Comparison of ENCODE assay signal across 24 cellular contexts in the genomic region with DNA sequence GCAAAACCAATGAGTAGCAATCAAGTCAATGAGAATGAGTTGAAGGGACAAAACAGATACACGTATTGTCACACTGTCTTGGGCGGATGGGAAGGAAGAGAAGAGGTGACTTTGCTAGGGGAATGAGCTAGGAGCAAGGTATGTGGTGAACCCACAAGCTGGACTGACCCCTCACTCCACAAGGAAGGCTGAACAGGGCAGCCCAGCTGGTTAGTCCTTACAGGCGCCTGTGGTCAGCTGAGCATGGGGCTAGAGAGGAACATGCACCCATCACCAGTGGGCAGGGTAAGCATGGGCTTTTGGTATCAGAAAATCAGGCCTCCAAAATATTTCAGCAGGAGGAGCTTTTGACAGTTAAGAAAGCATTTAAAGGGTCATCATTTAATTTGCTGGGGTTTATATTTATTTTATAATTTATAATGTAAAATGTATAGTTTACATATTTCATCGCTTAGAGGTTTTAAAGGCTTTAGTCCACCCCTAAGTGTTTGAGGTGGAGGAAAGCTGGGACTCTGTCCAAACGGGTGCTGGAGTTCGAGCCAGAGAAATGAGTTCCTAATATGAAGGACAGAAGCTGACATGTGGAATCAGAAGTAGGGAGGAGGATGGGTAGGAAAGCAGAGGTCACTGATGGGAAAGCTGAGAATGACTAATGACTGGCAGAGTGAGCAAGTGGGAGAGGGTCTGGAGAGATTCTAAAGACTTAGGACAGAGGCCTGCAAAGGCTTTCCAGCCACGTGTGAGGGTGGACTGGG. TPM values are rescaled to one million over a fixed set of nuclear protein-coding genes. Genes with fewer than 3 reads are reported as not detected.
A peak's percentile ranks its signal among the peaks of the same experiment; 100 is the strongest.
DNase-seq lines count a peak whose midpoint lies in the region; ATAC-seq, FAIRE-seq and TF ChIP-seq lines count a peak whose summit lies in the region.
"Had no signal": no experiment of that assay in that cellular context is flagged by ENCODE, and none has a peak within 500 bp of the region (broad histone marks: within the 10 kb centered on the region; RNA-seq: fewer than 3 reads in every experiment).

No MANE protein-coding gene starts in this region.

- no peaks in the 10 kb centered on the region for H3K9me3 ChIP-seq in K562 (replicated peaks; ENCODE audit: control insufficient read depth, insufficient read depth, low read depth, low read length)
- H3K9me3 ChIP-seq: SK-N-SH had no signal

- no peak for TF ChIP-seq RAD21 in K562 (CRISPR knock-in tag; conservative IDR thresholded peaks at IDR 0.05 in 1 of 2, IDR thresholded peaks at IDR 0.05 in 1 of 2)

- no peak overlapping the region for H3K4me3 ChIP-seq in K562
- no peak overlapping the region for H3K4me3 ChIP-seq in H7 (ENCODE audit: insufficient read depth, low read depth, low read length)

- no peak overlapping the region for H3K4me2 ChIP-seq in K562 (ENCODE audit: insufficient read depth, low read length)
- H3K4me2 ChIP-seq: KMS-11, SK-N-SH had no signal

- peak overlapping the region; percentile 27 for H2AFZ ChIP-seq in K562 (ENCODE audit: low read depth, low read length)

- no peak for FAIRE-seq in K562 (lab: Jason Lieb, UNC)
- FAIRE-seq: D721Med, GM12892, GM18507, HepG2, RCC 7860 had no signal

- no peaks in the 10 kb centered on the region for H3K27me3 ChIP-seq in K562 (ENCODE audit: control insufficient read depth in 2 of 2, insufficient read depth in 2 of 2, low read length in 2 of 2)
- H3K27me3 ChIP-seq in H7 (ENCODE audit: control insufficient read depth, insufficient read depth, low read length), result no peaks in the 10 kb centered on the region

- peaks cover 9 to 28% of the 10 kb centered on the region in 2 experiments; a peak in 3 of 5 replicates for H3K4me1 ChIP-seq in K562 (replicated peaks in 1 of 2; ENCODE audit: control insufficient read depth in 2 of 2, insufficient read depth in 2 of 2, low read length in 2 of 2)

- no peak overlapping the region for H3K27ac ChIP-seq in K562 (ENCODE audit: extremely low read depth, low read depth, low read length)
- H3K27ac ChIP-seq: KMS-11 had no signal

- peak overlapping the region; percentile 4 for H3K27ac Mint-ChIP-seq in stimulated activated naive CD8-positive, alpha-beta T cell treated with anti-CD3 and anti-CD28 coated beads, Interleukin-15, Interleukin-2, amounts not matched to agents 100 ng/mL and 50 ng/mL, for 24 hours
- H3K27ac Mint-ChIP-seq in stimulated activated naive CD8-positive, alpha-beta T cell treated with anti-CD3 and anti-CD28 coated beads, Interleukin-15, amount 100 ng/mL, for 72 hours, result no peak overlapping the region
- peak overlapping the region; percentile 80 for H3K27ac Mint-ChIP-seq in mesothelial cell of epicardium
- H3K27ac Mint-ChIP-seq: CD8-positive, alpha-beta memory T cell had no signal

- no peak for ATAC-seq in stimulated activated naive CD8-positive, alpha-beta T cell treated with anti-CD3 and anti-CD28 coated beads, Interleukin-15, amount 100 ng/mL, for 72 hours
- ATAC-seq in K562, result no peak
- ATAC-seq: HepG2 had no signal

- no peaks in the 10 kb centered on the region for H4K20me1 ChIP-seq in K562 (replicated peaks; ENCODE audit: control insufficient read depth, insufficient read depth, low read length)

- no peak for TF ChIP-seq POLR2A in K562 (conservative IDR thresholded peaks at IDR 0.05)

- H3K36me3 ChIP-seq in K562 (ENCODE audit: control insufficient read depth, insufficient read depth, low read length) (no peaks in the 10 kb centered on the region), H7 (replicated peaks; ENCODE audit: control insufficient read depth, insufficient read depth, low read length) (no peaks in the 10 kb centered on the region)

- peaks cover 4% of the 10 kb centered on the region for H3K27me3 Mint-ChIP-seq in stimulated activated naive CD8-positive, alpha-beta T cell treated with anti-CD3 and anti-CD28 coated beads, Interleukin-15, Interleukin-2, amounts not matched to agents 100 ng/mL and 50 ng/mL, for 24 hours
- peaks cover 4% of the 10 kb centered on the region for H3K27me3 Mint-ChIP-seq in stimulated activated naive CD8-positive, alpha-beta T cell treated with anti-CD3 and anti-CD28 coated beads, Interleukin-15, amount 100 ng/mL, for 72 hours
- H3K27me3 Mint-ChIP-seq in mesothelial cell of epicardium (ENCODE audit: low read depth), result no peaks in the 10 kb centered on the region

- H3K9ac ChIP-seq in K562 (ENCODE audit: insufficient read depth in 1 of 2, low read depth in 2 of 2, low read length in 2 of 2), result no peak overlapping the region
- H3K9ac ChIP-seq: KMS-11, SK-N-SH had no signal

- H3K36me3 Mint-ChIP-seq in stimulated activated naive CD8-positive, alpha-beta T cell treated with anti-CD3 and anti-CD28 coated beads, Interleukin-15, Interleukin-2, amounts not matched to agents 100 ng/mL and 50 ng/mL, for 24 hours (ENCODE audit: low read depth), result no peaks in the 10 kb centered on the region
- no peaks in the 10 kb centered on the region for H3K36me3 Mint-ChIP-seq in mesothelial cell of epicardium
- H3K36me3 Mint-ChIP-seq: CD8-positive, alpha-beta memory T cell had no signal

- CTCF ChIA-PET in K562 (lab: Yijun Ruan, JAX; ENCODE audit: low intra/inter-chr PET ratio), result no interaction called here

- 54% methylated on average over 7 of the region's 7 CpGs for WGBS in K562 (ENCODE audit: insufficient coverage, low coverage, missing lambda C conversion rate)

- H3K9me3 Mint-ChIP-seq in stimulated activated naive CD8-positive, alpha-beta T cell treated with anti-CD3 and anti-CD28 coated beads, Interleukin-15, Interleukin-2, amounts not matched to agents 100 ng/mL and 50 ng/mL, for 24 hours, result no peaks in the 10 kb centered on the region
- H3K9me3 Mint-ChIP-seq in stimulated activated naive CD8-positive, alpha-beta T cell treated with anti-CD3 and anti-CD28 coated beads, Interleukin-15, amount 100 ng/mL, for 72 hours, result no peaks in the 10 kb centered on the region
- H3K9me3 Mint-ChIP-seq in mesothelial cell of epicardium, result no peaks in the 10 kb centered on the region
- H3K9me3 Mint-ChIP-seq: CD8-positive, alpha-beta memory T cell had no signal

- POLR2A ChIA-PET in K562 (lab: Yijun Ruan, JAX), result interaction anchor here (0.6 to 1.5 kb wide), 2 partner anchors 9 to 11 kb away, joined by 4 read pairs; no protein-coding TSS in a partner anchor

- no peaks in the 10 kb centered on the region for H3K4me1 Mint-ChIP-seq in stimulated activated naive CD8-positive, alpha-beta T cell treated with anti-CD3 and anti-CD28 coated beads, Interleukin-15, Interleukin-2, amounts not matched to agents 100 ng/mL and 50 ng/mL, for 24 hours (ENCODE audit: low read depth)
- no peaks in the 10 kb centered on the region for H3K4me1 Mint-ChIP-seq in stimulated activated naive CD8-positive, alpha-beta T cell treated with anti-CD3 and anti-CD28 coated beads, Interleukin-15, amount 100 ng/mL, for 72 hours
- H3K4me1 Mint-ChIP-seq in mesothelial cell of epicardium, result peaks cover 74% of the 10 kb centered on the region

- no TSS peak for BruUV-seq in K562 (replicated peaks; lab: Mats Ljungman, UMichigan)

- no peaks in the 10 kb centered on the region for H3K9me1 ChIP-seq in K562 (ENCODE audit: control insufficient read depth, insufficient read depth, low read length)

- no peak for TF ChIP-seq EP300 in K562 (IDR thresholded peaks at IDR 0.05; ENCODE audit: low read length)

- TF ChIP-seq CTCF in K562 (IDR thresholded peaks at IDR 0.05 in 2 of 3, conservative IDR thresholded peaks at IDR 0.05 in 1 of 3; ENCODE audit: insufficient read depth in 2 of 3, low read depth in 1 of 3, low read length in 3 of 3) (no peak), mesothelial cell of epicardium (IDR thresholded peaks at IDR 0.05; ENCODE audit: unreplicated experiment) (no peak)

- DNase-seq in stimulated activated naive CD8-positive, alpha-beta T cell treated with anti-CD3 and anti-CD28 coated beads, Interleukin-15, amount 100 ng/mL, for 72 hours, result no peak
- DNase-seq in K562 (ENCODE audit: extremely low read depth in 1 of 4, low spot score in 3 of 4) (no peak), mesothelial cell of epicardium (ENCODE audit: low spot score in 2 of 2, unreplicated experiment in 2 of 2) (no peak), epidermal melanocyte (ENCODE audit: insufficient read length, low spot score) (no peak), H7 (no peak), EL (no peak)
- DNase-seq: C1 segment of cervical spinal cord; CD8-positive, alpha-beta memory T cell; NCI-H1048; NCI-H1436 treated with DMSO at 0.1 percent for 48 hours; NCI-H2029 treated with DMSO at 0.1 percent for 48 hours; NCI-H2171; NCI-H69; SHP77 treated with DMSO at 0.1 percent for 48 hours; SK-N-SH had no signal

- H3K79me2 ChIP-seq in K562 (ENCODE audit: control insufficient read depth, insufficient read depth, low read length), result no peaks in the 10 kb centered on the region

- in situ Hi-C loops in K562 (cut with MboI), result no loop called here

- intact Hi-C loops in K562 (cut with micrococcal nuclease), result no loop called here

- no peak overlapping the region for H3K4me3 Mint-ChIP-seq in stimulated activated naive CD8-positive, alpha-beta T cell treated with anti-CD3 and anti-CD28 coated beads, Interleukin-15, Interleukin-2, amounts not matched to agents 100 ng/mL and 50 ng/mL, for 24 hours
- no peak overlapping the region for H3K4me3 Mint-ChIP-seq in stimulated activated naive CD8-positive, alpha-beta T cell treated with anti-CD3 and anti-CD28 coated beads, Interleukin-15, amount 100 ng/mL, for 72 hours
- H3K4me3 Mint-ChIP-seq in mesothelial cell of epicardium, result no peak overlapping the region
- H3K4me3 Mint-ChIP-seq: CD8-positive, alpha-beta memory T cell had no signal

RNA-seq across cellular contexts. Expression of a gene that starts 22.0 kb away (rescaled TPM):
- total RNA-seq in K562 (2011; cell fraction: chromatin; rRNA removed; ENCODE audit: low replicate concordance), result 131 and 137 TPM in 2 replicates
- 44.4 and 57.6 TPM in 2 replicates for total RNA-seq in K562 (2011; cell fraction: nucleolus; rRNA removed)
- 97.7 and 139 TPM in 2 replicates for total RNA-seq in K562 (2011; cell fraction: nucleoplasm; rRNA removed)
- total RNA-seq in K562 (2014; rRNA removed) (96.7 and 100 TPM in 2 replicates), K562 (2014; rRNA removed; fragmentation: Illumina TruSeq; extraction: Trizol) (90.0 and 94.3 TPM in 2 replicates), K562 (2015; rRNA removed; fragmentation: Illumina TruSeq; extraction: Trizol) (107 and 109 TPM in 2 replicates), K562 (2021) (67.7 and 69.8 TPM in 2 replicates), mesothelial cell of epicardium (75.2 to 80.5 TPM (median 77.5 TPM) in 3 replicates)
- polyA plus RNA-seq in K562 (2011; rRNA removed) (74.2 and 77.7 TPM in 2 replicates), K562 (2014; fragmentation: Illumina TruSeq; extraction: Trizol) (61.9 and 70.4 TPM in 2 replicates), K562 (2014; fragmentation: Nextera tagmentation; extraction: Ambion mirVana) (10 to 100 TPM; 16.9 to 27.1 TPM), K562 (2014; rRNA removed) (83.4 and 85.7 TPM in 2 replicates)
- 57.4 and 72.2 TPM in 2 replicates for polyA plus RNA-seq in K562 (2011; cell fraction: cytosol; rRNA removed)
- polyA plus RNA-seq in K562 (2011; cell fraction: nucleus; rRNA removed), result 122 and 155 TPM in 2 replicates
- 96.5 and 113 TPM in 2 replicates for polyA plus RNA-seq in K562 (2012)
- 135 and 141 TPM in 2 replicates for polyA minus RNA-seq in K562 (2011; rRNA and poly(A)+ RNA removed)
- polyA minus RNA-seq in K562 (2011; cell fraction: cytosol; rRNA and poly(A)+ RNA removed), result 44.7 and 45.5 TPM in 2 replicates
- 45.8 and 86.9 TPM in 2 replicates for polyA minus RNA-seq in K562 (2011; cell fraction: nucleus; rRNA and poly(A)+ RNA removed)
- total RNA-seq in H7 (2014; rRNA removed; shearing (Covaris generic)), result 69.2 and 73.2 TPM in 2 replicates

RNA-seq across cellular contexts. Expression of a gene that starts 34.4 kb away (rescaled TPM):
- total RNA-seq in K562 (2011; cell fraction: chromatin; rRNA removed; ENCODE audit: low replicate concordance), result not detected in 2 replicates
- total RNA-seq in K562 (2011; cell fraction: nucleolus; rRNA removed), result not detected in 2 replicates
- total RNA-seq in K562 (2011; cell fraction: nucleoplasm; rRNA removed), result not detected in 2 replicates
- total RNA-seq in K562 (2014; rRNA removed), result 0.18 TPM in 1 of 2 replicates, not detected in the other
- 0.07 and 0.16 TPM in 2 replicates for total RNA-seq in K562 (2014; rRNA removed; fragmentation: Illumina TruSeq; extraction: Trizol)
- total RNA-seq in K562 (2015; rRNA removed; fragmentation: Illumina TruSeq; extraction: Trizol), result not detected in 2 replicates
- not detected in 2 replicates for total RNA-seq in K562 (2021)
- 0.04 and 0.08 TPM in 2 replicates for polyA plus RNA-seq in K562 (2011; rRNA removed)
- polyA plus RNA-seq in K562 (2011; cell fraction: cytosol; rRNA removed), result 0.09 TPM in 1 of 2 replicates, not detected in the other
- not detected in 2 replicates for polyA plus RNA-seq in K562 (2011; cell fraction: nucleus; rRNA removed)
- polyA plus RNA-seq in K562 (2012), result 0.06 TPM in 1 of 2 replicates, not detected in the other
- 0.14 and 0.18 TPM in 2 replicates for polyA plus RNA-seq in K562 (2014; fragmentation: Illumina TruSeq; extraction: Trizol)
- polyA plus RNA-seq in K562 (2014; fragmentation: Nextera tagmentation; extraction: Ambion mirVana), result under 1 TPM in 1 of 2 experiments, not detected in 1; 0.04 TPM
- 0.18 TPM in 1 of 2 replicates, not detected in the other for polyA plus RNA-seq in K562 (2014; rRNA removed)
- polyA minus RNA-seq in K562 (2011; rRNA and poly(A)+ RNA removed), result not detected in 2 replicates
- not detected in 2 replicates for polyA minus RNA-seq in K562 (2011; cell fraction: cytosol; rRNA and poly(A)+ RNA removed)
- not detected in 2 replicates for polyA minus RNA-seq in K562 (2011; cell fraction: nucleus; rRNA and poly(A)+ RNA removed)
- not detected in 3 replicates for total RNA-seq in mesothelial cell of epicardium
- total RNA-seq in H7 (2014; rRNA removed; shearing (Covaris generic)), result not detected in 2 replicates
- total RNA-seq: CD8-positive, alpha-beta memory T cell; H4; HepG2; OCI-LY7 had no signal
- polyA plus RNA-seq: CD8-positive, alpha-beta memory T cell; SK-N-SH had no signal

Comparison
In these comparisons a context has a peak if more than half of its experiments do, and no peak if none do; other contexts are left out.
1. H3K27ac Mint-ChIP-seq: peak in stimulated activated naive CD8-positive, alpha-beta T cell treated with anti-CD3 and anti-CD28 coated beads, Interleukin-15, Interleukin-2, amounts not matched to agents 100 ng/mL and 50 ng/mL, for 24 hours (single experiment) and mesothelial cell of epicardium (single experiment); none in stimulated activated naive CD8-positive, alpha-beta T cell treated with anti-CD3 and anti-CD28 coated beads, Interleukin-15, amount 100 ng/mL, for 72 hours (0 of 2).